In genomic region chr13:37769078-37769477, GRCh38 we compare ENCODE assay signal across 14 cellular contexts.
DNase-seq lines count a peak whose midpoint lies in the region; ATAC-seq and TF ChIP-seq lines count a peak whose summit lies in the region.
"Had no signal": no experiment of that assay in that cellular context is flagged by ENCODE, and none has a peak within 500 bp of the region (broad histone marks: within the 10 kb centered on the region; RNA-seq: fewer than 3 reads in every experiment).

No MANE protein-coding gene starts in this region.

- peak; percentile 38 to 41; a peak in 3 of 4 replicates for TF ChIP-seq CTCF in GM23338 (conservative IDR thresholded peaks at IDR 0.05; ENCODE audit: low read depth in 2 of 2)
- TF ChIP-seq CTCF in RWPE2 (IDR thresholded peaks at IDR 0.05; ENCODE audit: poor library complexity, severe bottlenecking): peak; percentile 54
- peak; percentile 61 for TF ChIP-seq CTCF in foreskin keratinocyte (conservative IDR thresholded peaks at IDR 0.05)

- H3K4me1 ChIP-seq in GM23338 (ENCODE audit: insufficient read depth) (no peaks in the 10 kb centered on the region), RWPE2 (ENCODE audit: insufficient read depth, poor library complexity, severe bottlenecking) (no peaks in the 10 kb centered on the region), foreskin keratinocyte (no peaks in the 10 kb centered on the region)

- no peaks in the 10 kb centered on the region for H3K79me2 ChIP-seq in GM23338 (replicated peaks; ENCODE audit: insufficient read depth)

- H3K27me3 ChIP-seq in GM23338 (ENCODE audit: insufficient read depth) (no peaks in the 10 kb centered on the region), RWPE2 (ENCODE audit: insufficient read depth, poor library complexity, severe bottlenecking) (no peaks in the 10 kb centered on the region), foreskin keratinocyte (peaks cover 5% of the 10 kb centered on the region)

- H3K4me3 ChIP-seq in GM23338 (no peak overlapping the region), RWPE2 (ENCODE audit: severe bottlenecking) (no peak overlapping the region)

- H3K9me3 Mint-ChIP-seq in GM23338: no peaks in the 10 kb centered on the region
- H3K9me3 Mint-ChIP-seq: activated naive CD4-positive, alpha-beta T cell treated with anti-CD3 and anti-CD28 coated beads, Interleukin-2, amount 10 ng/mL, durations not matched to agents 7 days and 5 days; stimulated activated naive CD8-positive, alpha-beta T cell treated with anti-CD3 and anti-CD28 coated beads, Interleukin-15, amount 100 ng/mL, for 72 hours had no signal

- no peak for ATAC-seq in GM23338
- no peak for ATAC-seq in RWPE2 (ENCODE audit: low read depth)
- ATAC-seq in foreskin keratinocyte: no peak
- ATAC-seq: sciatic nerve; stimulated activated naive CD8-positive, alpha-beta T cell treated with anti-CD3 and anti-CD28 coated beads, Interleukin-15, amount 100 ng/mL, for 72 hours had no signal

- H4K20me1 ChIP-seq in GM23338 (replicated peaks; ENCODE audit: insufficient read depth): no peaks in the 10 kb centered on the region

- no peaks in the 10 kb centered on the region for H3K36me3 ChIP-seq in GM23338 (ENCODE audit: insufficient read depth)
- H3K36me3 ChIP-seq in RWPE2 (ENCODE audit: low read depth): no peaks in the 10 kb centered on the region

- H3K27ac ChIP-seq in GM23338 (ENCODE audit: low read depth): no peak overlapping the region
- H3K27ac ChIP-seq in RWPE2 (ENCODE audit: poor library complexity, severe bottlenecking): no peak overlapping the region
- no peak overlapping the region for H3K27ac ChIP-seq in foreskin keratinocyte

- no peaks in the 10 kb centered on the region for H3F3A ChIP-seq in GM23338 (replicated peaks; ENCODE audit: low read depth)

- no peak overlapping the region for H3K4me2 ChIP-seq in GM23338

- DNase-seq in ACHN (peak; percentile 26), GM23338 (ENCODE audit: low spot score) (peak; percentile 7), RWPE2 (ENCODE audit: low spot score) (no peak), foreskin keratinocyte (no peak), globus pallidus (ENCODE audit: low spot score) (no peak), NCI-H2171 treated with DMSO at 0.1 percent for 48 hours (lab: John Stamatoyannopoulos, UW) (no peak), NCI-H2171 (lab: John Stamatoyannopoulos, UW) (no peak), NCI-H2196 (lab: John Stamatoyannopoulos, UW; ENCODE audit: unreplicated experiment) (no peak)
- DNase-seq: activated CD8-positive, alpha-beta memory T cell treated with anti-CD3 and anti-CD28 coated beads for 24 hours; activated naive CD4-positive, alpha-beta T cell treated with anti-CD3 and anti-CD28 coated beads, Interleukin-2, amount 10 ng/mL, durations not matched to agents 7 days and 5 days; CD4-positive, CD25-positive, alpha-beta regulatory T cell; Karpas-422; stimulated activated naive CD8-positive, alpha-beta T cell treated with anti-CD3 and anti-CD28 coated beads, Interleukin-15, amount 100 ng/mL, for 72 hours had no signal

- no peak overlapping the region for H3K27ac Mint-ChIP-seq in GM23338
- H3K27ac Mint-ChIP-seq: activated naive CD4-positive, alpha-beta T cell treated with anti-CD3 and anti-CD28 coated beads, Interleukin-2, amount 10 ng/mL, durations not matched to agents 7 days and 5 days; CD4-positive, CD25-positive, alpha-beta regulatory T cell; stimulated activated naive CD8-positive, alpha-beta T cell treated with anti-CD3 and anti-CD28 coated beads, Interleukin-15, amount 100 ng/mL, for 72 hours had no signal

- no peaks in the 10 kb centered on the region for H3K9me2 ChIP-seq in GM23338 (ENCODE audit: insufficient read depth)

- no peak overlapping the region for H2AFZ ChIP-seq in GM23338

- H3K4me3 Mint-ChIP-seq in GM23338: no peak overlapping the region
- H3K4me3 Mint-ChIP-seq: activated naive CD4-positive, alpha-beta T cell treated with anti-CD3 and anti-CD28 coated beads, Interleukin-2, amount 10 ng/mL, durations not matched to agents 7 days and 5 days; CD4-positive, CD25-positive, alpha-beta regulatory T cell; stimulated activated naive CD8-positive, alpha-beta T cell treated with anti-CD3 and anti-CD28 coated beads, Interleukin-15, amount 100 ng/mL, for 72 hours had no signal

- in situ Hi-C loops in ACHN (cut with HindIII; ENCODE audit: low pct_ligation_motif_present, low pct_unique_long_range_greater_than_20kb, low sequenced_read_pairs): no loop called here

- H3K9me3 ChIP-seq in RWPE2 (ENCODE audit: severe bottlenecking): no peaks in the 10 kb centered on the region

- H3K36me3 Mint-ChIP-seq in GM23338 (ENCODE audit: low read depth): no peaks in the 10 kb centered on the region
- H3K36me3 Mint-ChIP-seq: activated naive CD4-positive, alpha-beta T cell treated with anti-CD3 and anti-CD28 coated beads, Interleukin-2, amount 10 ng/mL, durations not matched to agents 7 days and 5 days; CD4-positive, CD25-positive, alpha-beta regulatory T cell had no signal

- no peaks in the 10 kb centered on the region for H3K27me3 Mint-ChIP-seq in GM23338 (ENCODE audit: insufficient read depth, low read depth, poor library complexity)
- H3K27me3 Mint-ChIP-seq: activated naive CD4-positive, alpha-beta T cell treated with anti-CD3 and anti-CD28 coated beads, Interleukin-2, amount 10 ng/mL, durations not matched to agents 7 days and 5 days; CD4-positive, CD25-positive, alpha-beta regulatory T cell; stimulated activated naive CD8-positive, alpha-beta T cell treated with anti-CD3 and anti-CD28 coated beads, Interleukin-15, amount 100 ng/mL, for 72 hours had no signal

- H3K4me1 Mint-ChIP-seq in GM23338: no peaks in the 10 kb centered on the region
- H3K4me1 Mint-ChIP-seq: activated naive CD4-positive, alpha-beta T cell treated with anti-CD3 and anti-CD28 coated beads, Interleukin-2, amount 10 ng/mL, durations not matched to agents 7 days and 5 days; CD4-positive, CD25-positive, alpha-beta regulatory T cell; stimulated activated naive CD8-positive, alpha-beta T cell treated with anti-CD3 and anti-CD28 coated beads, Interleukin-15, amount 100 ng/mL, for 72 hours had no signal

TF ChIP-seq in GM23338, 12 proteins besides CTCF, POLR2A, EP300 and RAD21 (continues in another document):
- no peak for TF ChIP-seq POLR2AphosphoS5 (IDR thresholded peaks at IDR 0.05; ENCODE audit: low read depth)
- no peak for TF ChIP-seq REST (IDR thresholded peaks at IDR 0.05; ENCODE audit: unreplicated experiment)
- no peak for TF ChIP-seq NANOG (IDR thresholded peaks at IDR 0.05; ENCODE audit: borderline replicate concordance)

Comparison
In these comparisons a context has a peak if more than half of its experiments do, and no peak if none do; other contexts are left out.
1. DNase-seq: peak in ACHN (single experiment) and GM23338 (single experiment); none in RWPE2 (single experiment), foreskin keratinocyte (0 of 2), globus pallidus (single experiment), NCI-H2171 treated with DMSO at 0.1 percent for 48 hours (single experiment), NCI-H2171 (single experiment) and NCI-H2196 (single experiment).
2. Peak in every context shown above with its lines, with median percentiles within 50 percentile points of each other: CTCF ChIP-seq.